Comparison of ENCODE assay signal across 1 cellular context in the genomic region with DNA sequence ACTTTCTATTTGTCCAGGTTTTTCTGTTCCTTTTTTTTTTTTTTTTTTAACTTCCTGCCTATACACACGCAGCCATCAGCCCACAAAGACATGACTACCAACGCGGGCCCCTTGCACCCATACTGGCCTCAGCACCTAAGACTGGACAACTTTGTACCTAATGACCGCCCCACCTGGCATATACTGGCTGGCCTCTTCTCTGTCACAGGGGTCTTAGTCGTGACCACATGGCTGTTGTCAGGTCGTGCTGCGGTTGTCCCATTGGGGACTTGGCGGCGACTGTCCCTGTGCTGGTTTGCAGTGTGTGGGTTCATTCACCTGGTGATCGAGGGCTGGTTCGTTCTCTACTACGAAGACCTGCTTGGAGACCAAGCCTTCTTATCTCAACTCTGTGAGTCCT.
TF ChIP-seq lines count a peak whose summit lies in the region.

No MANE protein-coding gene starts in this region.

TF ChIP-seq in H1, 55 proteins besides CTCF, POLR2A, EP300 and RAD21:
- no peak for TF ChIP-seq GABPA (IDR thresholded peaks at IDR 0.05; ENCODE audit: borderline replicate concordance, insufficient read depth, low read length)
- no peak for TF ChIP-seq NRF1 (IDR thresholded peaks at IDR 0.05; ENCODE audit: low read depth, low read length)
- no peak for TF ChIP-seq MAFK (IDR thresholded peaks at IDR 0.05; ENCODE audit: low read depth, low read length)
- no peak for TF ChIP-seq CHD1 (IDR thresholded peaks at IDR 0.05; ENCODE audit: low read depth, low read length)
- TF ChIP-seq USF2 (IDR thresholded peaks at IDR 0.05; ENCODE audit: low read length): no peak
- no peak for TF ChIP-seq CBX8 (IDR thresholded peaks at IDR 0.05; ENCODE audit: borderline replicate concordance, low read depth, low read length)
- no peak for TF ChIP-seq SRF (IDR thresholded peaks at IDR 0.05; ENCODE audit: low read depth, low read length)
- no peak for TF ChIP-seq SP4 (IDR thresholded peaks at IDR 0.05; ENCODE audit: low read length)
- TF ChIP-seq KDM4A (IDR thresholded peaks at IDR 0.05; ENCODE audit: low read depth, low read length, severe bottlenecking): no peak
- no peak for TF ChIP-seq BRCA1 (IDR thresholded peaks at IDR 0.05; ENCODE audit: low read depth, low read length)
- no peak for TF ChIP-seq RNF2 (IDR thresholded peaks at IDR 0.05; ENCODE audit: borderline replicate concordance, low read depth, low read length, missing control alignments, poor library complexity, severe bottlenecking)
- TF ChIP-seq JUND (IDR thresholded peaks at IDR 0.05; ENCODE audit: low read length): no peak
- no peak for TF ChIP-seq EGR1 (IDR thresholded peaks at IDR 0.05; ENCODE audit: borderline replicate concordance, low read depth, low read length)
- no peak for TF ChIP-seq JUN (IDR thresholded peaks at IDR 0.05; ENCODE audit: low read depth, low read length)
- TF ChIP-seq TAF1 (IDR thresholded peaks at IDR 0.05; ENCODE audit: low read depth, low read length): no peak
- TF ChIP-seq SIN3A (conservative IDR thresholded peaks at IDR 0.05 in 1 of 2, IDR thresholded peaks at IDR 0.05 in 1 of 2; ENCODE audit: low read depth in 1 of 2, low read length in 2 of 2): no peak
- TF ChIP-seq CREB1 (IDR thresholded peaks at IDR 0.05): no peak
